In the genomic region with DNA sequence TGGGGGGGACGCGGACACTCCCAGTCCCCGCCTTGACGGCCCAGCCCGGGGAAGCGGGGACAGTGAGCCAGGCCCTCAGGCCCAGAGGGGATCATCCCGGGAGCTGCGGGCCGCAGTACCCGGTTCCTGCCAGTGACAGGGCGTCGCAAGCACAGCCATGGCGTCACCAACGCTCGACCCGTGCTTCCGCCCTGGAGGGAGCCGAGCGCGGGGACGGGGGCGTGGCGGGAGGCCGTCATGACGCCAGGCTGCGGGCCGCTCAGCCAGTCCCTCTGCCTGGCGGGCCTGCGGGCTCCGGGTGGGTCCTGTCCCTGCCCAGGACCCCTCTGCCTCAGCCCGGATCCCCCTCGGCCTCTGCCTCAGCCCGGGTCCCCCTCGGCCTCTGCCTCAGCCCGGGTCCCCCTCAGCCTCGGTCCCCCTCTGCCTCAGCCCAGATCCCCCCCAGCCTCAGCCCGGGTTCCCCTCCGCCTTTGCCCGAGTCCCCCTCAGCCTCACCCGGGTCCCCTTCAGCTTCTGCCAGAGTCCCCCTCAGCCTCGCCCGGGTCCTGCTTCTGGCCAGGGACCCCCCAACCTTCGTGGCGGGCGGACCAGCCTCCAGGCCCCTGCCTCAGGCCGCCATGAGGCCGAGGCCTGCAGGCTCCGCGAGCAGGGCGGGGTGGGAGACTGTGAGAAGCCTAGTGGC, we compare ENCODE assay signal across 21 cellular contexts. TPM values are rescaled to one million over a fixed set of nuclear protein-coding genes. Genes with fewer than 3 reads are reported as not detected.
DNase-seq lines count a peak whose midpoint lies in the region; ATAC-seq, FAIRE-seq and TF ChIP-seq lines count a peak whose summit lies in the region.
"Had no signal": no experiment of that assay in that cellular context is flagged by ENCODE, and none has a peak within 500 bp of the region (broad histone marks: within the 10 kb centered on the region; RNA-seq: fewer than 3 reads in every experiment).

No MANE protein-coding gene starts in this region.

- H3K79me1 ChIP-seq in neuronal stem cell (ENCODE audit: low read depth, low read length) = no peaks in the 10 kb centered on the region

- TF ChIP-seq CTCF in smooth muscle cell (IDR thresholded peaks at IDR 0.05; ENCODE audit: borderline replicate concordance, insufficient read depth, poor library complexity, severe bottlenecking) = no peak

- peak overlapping the region; percentile 30 for H3K9ac ChIP-seq in neuronal stem cell (ENCODE audit: low read depth, low read length, poor library complexity)
- no peak overlapping the region for H3K9ac ChIP-seq in smooth muscle cell (ENCODE audit: low read depth)

- H3K9me3 ChIP-seq in neuronal stem cell (replicated peaks in 1 of 2; ENCODE audit: control insufficient read depth in 2 of 2, insufficient read depth in 1 of 2, low read depth in 1 of 2, low read length in 2 of 2) = no peaks in the 10 kb centered on the region
- H3K9me3 ChIP-seq in smooth muscle cell (replicated peaks; ENCODE audit: low read depth) = no peaks in the 10 kb centered on the region

- no peaks in the 10 kb centered on the region for H3K27me3 ChIP-seq in neuronal stem cell (ENCODE audit: control insufficient read depth in 3 of 3, insufficient read depth in 3 of 3, low read depth in 1 of 3, low read length in 3 of 3)
- no peaks in the 10 kb centered on the region for H3K27me3 ChIP-seq in smooth muscle cell (ENCODE audit: low read depth)

- H2AFZ ChIP-seq in neuronal stem cell (ENCODE audit: low read length) (no peak overlapping the region), smooth muscle cell (ENCODE audit: low read depth) (no peak overlapping the region)

- H4K20me1 ChIP-seq in smooth muscle cell (ENCODE audit: low read depth) = no peaks in the 10 kb centered on the region

- H2BK5ac ChIP-seq in neuronal stem cell (ENCODE audit: low read length) = no peak overlapping the region

- H3K4me2 ChIP-seq in neuronal stem cell (ENCODE audit: insufficient read depth, low read length, poor library complexity, severe bottlenecking) = no peak overlapping the region
- H3K4me2 ChIP-seq in smooth muscle cell = no peak overlapping the region

- peaks cover 25% of the 10 kb centered on the region for H3K4me1 Mint-ChIP-seq in stimulated activated naive CD8-positive, alpha-beta T cell treated with anti-CD3 and anti-CD28 coated beads, Interleukin-15, amount 100 ng/mL, for 72 hours

- H2BK15ac ChIP-seq in neuronal stem cell (ENCODE audit: low read length) = no peak overlapping the region

- H3K4me1 ChIP-seq in neuronal stem cell (ENCODE audit: control insufficient read depth in 2 of 2, insufficient read depth in 1 of 2, low read depth in 1 of 2, low read length in 2 of 2) (peaks cover 0 to 8% of the 10 kb centered on the region in 2 donors), smooth muscle cell (ENCODE audit: low read depth) (peaks cover 5% of the 10 kb centered on the region)

- ATAC-seq in stimulated activated naive CD8-positive, alpha-beta T cell treated with anti-CD3 and anti-CD28 coated beads, Interleukin-15, amount 100 ng/mL, for 72 hours = peak; percentile 26
- no peak for ATAC-seq in stimulated activated naive CD8-positive, alpha-beta T cell treated with anti-CD3 and anti-CD28 coated beads, Interleukin-15, Interleukin-2, amounts not matched to agents 100 U/mL and 50 U/mL, for 24 hours
- ATAC-seq in esophagus mucosa (peak; percentile 11), Right ventricle myocardium superior (ENCODE audit: poor library complexity) (no peak)
- ATAC-seq: HepG2 had no signal

- H3K14ac ChIP-seq in neuronal stem cell (ENCODE audit: low read length) = no peak overlapping the region

- H3K9me3 Mint-ChIP-seq in stimulated activated naive CD8-positive, alpha-beta T cell treated with anti-CD3 and anti-CD28 coated beads, Interleukin-15, amount 100 ng/mL, for 72 hours = no peaks in the 10 kb centered on the region
- H3K9me3 Mint-ChIP-seq: CD4-positive, alpha-beta T cell had no signal

- H3K27ac Mint-ChIP-seq in stimulated activated naive CD8-positive, alpha-beta T cell treated with anti-CD3 and anti-CD28 coated beads, Interleukin-15, amount 100 ng/mL, for 72 hours = no peak overlapping the region
- H3K27ac Mint-ChIP-seq: CD4-positive, alpha-beta T cell had no signal

- no peak overlapping the region for H3K4me3 Mint-ChIP-seq in stimulated activated naive CD8-positive, alpha-beta T cell treated with anti-CD3 and anti-CD28 coated beads, Interleukin-15, amount 100 ng/mL, for 72 hours
- H3K4me3 Mint-ChIP-seq: CD4-positive, alpha-beta T cell had no signal

- intact Hi-C loops in Right ventricle myocardium superior (cut with DNase I) = no loop called here

- H2BK12ac ChIP-seq in neuronal stem cell (ENCODE audit: low read length) = no peak overlapping the region

- H4K8ac ChIP-seq in neuronal stem cell (ENCODE audit: low read depth, low read length) = no peak overlapping the region

- no peak for DNase-seq in stimulated activated naive CD8-positive, alpha-beta T cell treated with anti-CD3 and anti-CD28 coated beads, Interleukin-15, amount 100 ng/mL, for 72 hours
- DNase-seq in stimulated activated naive CD8-positive, alpha-beta T cell treated with anti-CD3 and anti-CD28 coated beads, Interleukin-15, Interleukin-2, amounts not matched to agents 100 U/mL and 50 U/mL, for 24 hours = no peak
- DNase-seq in neuronal stem cell (ENCODE audit: low spot score) (no peak), GM12892 (ENCODE audit: insufficient read length) (no peak), HK-2 (ENCODE audit: unreplicated experiment) (no peak), smooth muscle cell (lab: John Stamatoyannopoulos, UW; ENCODE audit: unreplicated experiment) (no peak), Right ventricle myocardium superior (no peak)
- DNase-seq: CD4-positive, alpha-beta T cell; DMS79; GDM1; Karpas-422; MM.1S; NCI-H1105; NCI-H187; NCI-H446; NCI-H774; SIG-M5 had no signal

- peak overlapping the region; percentile 67 for H3K18ac ChIP-seq in neuronal stem cell (ENCODE audit: low read length)

- no peaks in the 10 kb centered on the region for H3K79me2 ChIP-seq in smooth muscle cell (ENCODE audit: low read depth)

- FAIRE-seq in GM12892 (lab: Jason Lieb, UNC) = no peak
- FAIRE-seq: HepG2 had no signal

- TF ChIP-seq POLR2A in GM12892 (IDR thresholded peaks at IDR 0.05; ENCODE audit: low read depth, low read length) = no peak

- peaks cover 47% of the 10 kb centered on the region for H3K27me3 Mint-ChIP-seq in stimulated activated naive CD8-positive, alpha-beta T cell treated with anti-CD3 and anti-CD28 coated beads, Interleukin-15, amount 100 ng/mL, for 72 hours

- H3K23ac ChIP-seq in neuronal stem cell (ENCODE audit: low read depth, low read length, poor library complexity) = no peak overlapping the region

- WGBS in neuronal stem cell (ENCODE audit: extremely low coverage in 2 of 2, insufficient read length in 2 of 2, insufficient replicate concordance in 1 of 2), 2 donors = no CpG with 5 or more reads among the region's 50 CpGs
- WGBS in smooth muscle cell (ENCODE audit: low lambda C conversion rate) = 97% methylated on average over 38 of the region's 50 CpGs

- H2AK5ac ChIP-seq in neuronal stem cell (ENCODE audit: low read depth, low read length) = no peak overlapping the region

- H2BK120ac ChIP-seq in neuronal stem cell (ENCODE audit: low read depth, low read length) = no peak overlapping the region

- no peak overlapping the region for H4K91ac ChIP-seq in neuronal stem cell (ENCODE audit: low read depth, low read length, poor library complexity)

- no peak overlapping the region for H3K4me3 ChIP-seq in neuronal stem cell (ENCODE audit: low read length in 2 of 2)
- H3K4me3 ChIP-seq in smooth muscle cell = no peak overlapping the region

- no peaks in the 10 kb centered on the region for H3F3A ChIP-seq in smooth muscle cell (ENCODE audit: low read depth)

- no peaks in the 10 kb centered on the region for H3K36me3 ChIP-seq in neuronal stem cell (replicated peaks in 1 of 2; ENCODE audit: control insufficient read depth in 2 of 2, insufficient read depth in 2 of 2, low read length in 2 of 2)
- H3K36me3 ChIP-seq in smooth muscle cell (ENCODE audit: low read depth) = no peaks in the 10 kb centered on the region

- no peak overlapping the region for H3K4ac ChIP-seq in neuronal stem cell (ENCODE audit: low read length)

- H3K27ac ChIP-seq in neuronal stem cell (replicated peaks; ENCODE audit: low read length) = no peak overlapping the region
- no peak overlapping the region for H3K27ac ChIP-seq in smooth muscle cell (ENCODE audit: low read depth)

RNA-seq across cellular contexts. Expression of gene SLC2A5, which starts 2.3 kb away (rescaled TPM):
- total RNA-seq in esophagus mucosa = 5.9 TPM
- polyA plus RNA-seq in neuronal stem cell (2013, experiment 1 of 2) = not detected
- polyA plus RNA-seq in neuronal stem cell (2013, experiment 2 of 2) = not detected
- polyA plus RNA-seq in GM12892 (2012; ENCODE audit: missing spikeins) = 51.9 TPM
- total RNA-seq in smooth muscle cell = 0.04 and 0.09 TPM in 2 replicates
- polyA plus RNA-seq in smooth muscle cell = not detected in 2 replicates
- total RNA-seq in Right ventricle myocardium superior = 2.1 TPM
- total RNA-seq: A172; CD4-positive, alpha-beta T cell had no signal

RNA-seq across cellular contexts. Expression of gene SLC2A7, which starts 45.5 kb away (rescaled TPM):
- not detected for total RNA-seq in esophagus mucosa
- polyA plus RNA-seq in neuronal stem cell (2013, experiment 1 of 2) = not detected
- polyA plus RNA-seq in neuronal stem cell (2013, experiment 2 of 2) = not detected
- not detected for polyA plus RNA-seq in GM12892 (2012; ENCODE audit: missing spikeins)
- not detected in 2 replicates for total RNA-seq in smooth muscle cell
- not detected in 2 replicates for polyA plus RNA-seq in smooth muscle cell
- total RNA-seq in Right ventricle myocardium superior = not detected
- total RNA-seq: A172; CD4-positive, alpha-beta T cell; H4; HepG2 had no signal
- polyA plus RNA-seq: HepG2 had no signal

RNA-seq across cellular contexts. Expression of gene GPR157, which starts 57.2 kb away (rescaled TPM):
- total RNA-seq in esophagus mucosa = 45.3 TPM
- polyA plus RNA-seq in neuronal stem cell (2013, experiment 1 of 2) = 2.3 TPM
- polyA plus RNA-seq in neuronal stem cell (2013, experiment 2 of 2) = 6.1 TPM
- 7.4 TPM for polyA plus RNA-seq in GM12892 (2012; ENCODE audit: missing spikeins)
- total RNA-seq in smooth muscle cell = 2.8 and 4.4 TPM in 2 replicates
- polyA plus RNA-seq in smooth muscle cell = 1.6 and 2.7 TPM in 2 replicates
- total RNA-seq in Right ventricle myocardium superior = 49.4 TPM

Comparison
In these comparisons a context has a peak if more than half of its experiments do, and no peak if none do; other contexts are left out.
1. ATAC-seq: peak in stimulated activated naive CD8-positive, alpha-beta T cell treated with anti-CD3 and anti-CD28 coated beads, Interleukin-15, amount 100 ng/mL, for 72 hours (single experiment) and esophagus mucosa (single experiment); none in stimulated activated naive CD8-positive, alpha-beta T cell treated with anti-CD3 and anti-CD28 coated beads, Interleukin-15, Interleukin-2, amounts not matched to agents 100 U/mL and 50 U/mL, for 24 hours (single experiment) and Right ventricle myocardium superior (single experiment).